In genomic region chr14:30620178-30620577, GRCh38 we compare ENCODE assay signal across 8 cellular contexts. TPM values are rescaled to one million over a fixed set of nuclear protein-coding genes. Genes with fewer than 3 reads are reported as not detected.
A peak's percentile ranks its signal among the peaks of the same experiment; 100 is the strongest.
DNase-seq lines count a peak whose midpoint lies in the region; ATAC-seq and TF ChIP-seq lines count a peak whose summit lies in the region.

No MANE protein-coding gene starts in this region.

- TF ChIP-seq CTCF in osteoblast (IDR thresholded peaks at IDR 0.05; ENCODE audit: extremely low read depth, low read depth, low read length) (no peak), endodermal cell (conservative IDR thresholded peaks at IDR 0.05) (no peak), spleen (IDR thresholded peaks at IDR 0.05 in 8 of 11, conservative IDR thresholded peaks at IDR 0.05 in 3 of 11) (no peak)

- CTCF ChIA-PET in activated naive CD4-positive, alpha-beta T cell treated with anti-CD3 and anti-CD28 coated beads, Interleukin-2, amount 10 ng/mL, durations not matched to agents 7 days and 5 days (lab: Charles Lee), result no interaction called here

- H3K27me3 Mint-ChIP-seq in activated naive CD4-positive, alpha-beta T cell treated with anti-CD3 and anti-CD28 coated beads, Interleukin-2, amount 10 ng/mL, durations not matched to agents 7 days and 5 days, result peaks cover 4% of the 10 kb centered on the region
- H3K27me3 Mint-ChIP-seq in T-helper 17 cell, result no peaks in the 10 kb centered on the region
- no peaks in the 10 kb centered on the region for H3K27me3 Mint-ChIP-seq in endodermal cell (ENCODE audit: insufficient read depth)

- peaks cover 30% of the 10 kb centered on the region for H3K79me2 ChIP-seq in osteoblast (ENCODE audit: insufficient read depth, low read length)

- H3K4me1 ChIP-seq in osteoblast (ENCODE audit: insufficient read depth, low read length) (peaks cover 24% of the 10 kb centered on the region), endodermal cell (ENCODE audit: control insufficient read depth, insufficient read depth, low read length) (no peaks in the 10 kb centered on the region), spleen (peaks cover 18 to 47% (median 38%) of the 10 kb centered on the region in 6 donors)

- peaks cover 37% of the 10 kb centered on the region for H3K4me1 Mint-ChIP-seq in activated naive CD4-positive, alpha-beta T cell treated with anti-CD3 and anti-CD28 coated beads, Interleukin-2, amount 10 ng/mL, durations not matched to agents 7 days and 5 days
- peaks cover 23% of the 10 kb centered on the region for H3K4me1 Mint-ChIP-seq in T-helper 17 cell
- H3K4me1 Mint-ChIP-seq in endodermal cell, result peaks cover 15% of the 10 kb centered on the region

- H4K20me1 ChIP-seq in osteoblast (ENCODE audit: insufficient read depth, low read length), result peaks cover 14% of the 10 kb centered on the region

- no peak overlapping the region for H3K9ac ChIP-seq in endodermal cell (ENCODE audit: extremely low read depth, low read length, poor library complexity, severe bottlenecking)

- no peak for TF ChIP-seq POLR2A in spleen (IDR thresholded peaks at IDR 0.05)

- H3K27ac ChIP-seq in osteoblast (ENCODE audit: low read depth, low read length), result peak overlapping the region; percentile 23
- H3K27ac ChIP-seq in endodermal cell (ENCODE audit: low read depth, low read length), result no peak overlapping the region
- H3K27ac ChIP-seq in spleen, result peak overlapping the region in 3 of 8 donors; percentile 5 to 96 (median 17)

- H3K4me3 ChIP-seq in osteoblast (ENCODE audit: insufficient read depth, low read length) (no peak overlapping the region), endodermal cell (ENCODE audit: low read length) (no peak overlapping the region), spleen (no peak overlapping the region)

- no peak overlapping the region for H2AFZ ChIP-seq in osteoblast (ENCODE audit: low read length)

- H3K27ac Mint-ChIP-seq in activated naive CD4-positive, alpha-beta T cell treated with anti-CD3 and anti-CD28 coated beads, Interleukin-2, amount 10 ng/mL, durations not matched to agents 7 days and 5 days, result peak overlapping the region; percentile 28
- H3K27ac Mint-ChIP-seq in T-helper 17 cell, result peak overlapping the region; percentile 53
- no peak overlapping the region for H3K27ac Mint-ChIP-seq in endodermal cell

- no peak for DNase-seq in activated naive CD4-positive, alpha-beta T cell treated with anti-CD3 and anti-CD28 coated beads, Interleukin-2, amount 10 ng/mL, durations not matched to agents 7 days and 5 days
- no peak for DNase-seq in activated naive CD4-positive, alpha-beta T cell treated with anti-CD3 and anti-CD28 coated beads, Interleukin-2, amount 50 U/mL, for 16 hours
- DNase-seq in T-helper 17 cell, result no peak
- no peak for DNase-seq in osteoblast (ENCODE audit: insufficient read length, low spot score, missing footprints)
- DNase-seq in endodermal cell, result no peak
- no peak for DNase-seq in stimulated activated CD4-positive, alpha-beta T cell treated with anti-CD3 and anti-CD28 coated beads, Interleukin-4, amount 100 ng/mL, for 1 hour
- DNase-seq in spleen, result no peak

- H3K9me3 ChIP-seq in T-helper 17 cell (ENCODE audit: control insufficient read depth, low read length, poor library complexity, severe bottlenecking) (no peaks in the 10 kb centered on the region), osteoblast (ENCODE audit: low read depth, low read length) (no peaks in the 10 kb centered on the region), endodermal cell (ENCODE audit: control insufficient read depth, low read length) (no peaks in the 10 kb centered on the region), spleen (no peaks in the 10 kb centered on the region)

- peaks cover 8% of the 10 kb centered on the region for H3K36me3 ChIP-seq in osteoblast (ENCODE audit: insufficient read depth, low read length)
- peaks cover 32% of the 10 kb centered on the region for H3K36me3 ChIP-seq in endodermal cell (ENCODE audit: control insufficient read depth, insufficient read depth, low read length)
- peaks cover 0 to 24% (median 2%) of the 10 kb centered on the region in 6 donors for H3K36me3 ChIP-seq in spleen

- WGBS in endodermal cell (ENCODE audit: insufficient coverage in 1 of 2, insufficient read length in 1 of 2), 2 experiments, result 100% methylated on average over 1 of the region's 1 CpG; no CpG with 5 or more reads in 1 of the 2 experiments
- 54 to 65% (median 55%) methylated on average over 1 of the region's 1 CpG for WGBS in spleen, 5 donors

- no peaks in the 10 kb centered on the region for H3K9me3 Mint-ChIP-seq in activated naive CD4-positive, alpha-beta T cell treated with anti-CD3 and anti-CD28 coated beads, Interleukin-2, amount 10 ng/mL, durations not matched to agents 7 days and 5 days
- H3K9me3 Mint-ChIP-seq in endodermal cell, result no peaks in the 10 kb centered on the region

- H3K27me3 ChIP-seq in osteoblast (ENCODE audit: insufficient read depth, low read length), result no peaks in the 10 kb centered on the region
- no peaks in the 10 kb centered on the region for H3K27me3 ChIP-seq in endodermal cell (ENCODE audit: control insufficient read depth, insufficient read depth, low read length, poor library complexity, severe bottlenecking)
- H3K27me3 ChIP-seq in spleen (replicated peaks in 1 of 7), result no peaks in the 10 kb centered on the region

- H3K4me2 ChIP-seq in osteoblast (ENCODE audit: insufficient read depth, low read length), result peak overlapping the region; percentile 25

- H3K36me3 Mint-ChIP-seq in activated naive CD4-positive, alpha-beta T cell treated with anti-CD3 and anti-CD28 coated beads, Interleukin-2, amount 10 ng/mL, durations not matched to agents 7 days and 5 days, result peaks cover 28% of the 10 kb centered on the region
- H3K36me3 Mint-ChIP-seq in T-helper 17 cell (ENCODE audit: low read depth), result peaks cover 8% of the 10 kb centered on the region
- peaks cover 9% of the 10 kb centered on the region for H3K36me3 Mint-ChIP-seq in endodermal cell (ENCODE audit: low read depth)

- intact Hi-C loops in spleen (cut with DNase I; ENCODE audit: low total_unique reads), result no loop called here

- H3K4me3 Mint-ChIP-seq in activated naive CD4-positive, alpha-beta T cell treated with anti-CD3 and anti-CD28 coated beads, Interleukin-2, amount 10 ng/mL, durations not matched to agents 7 days and 5 days, result peak overlapping the region; percentile 51
- H3K4me3 Mint-ChIP-seq in T-helper 17 cell (peak overlapping the region; percentile 64), endodermal cell (no peak overlapping the region)

- ATAC-seq in HG03139 (IDR thresholded peaks at IDR 0.05; ENCODE audit: unreplicated experiment) (peak; percentile 36), T-helper 17 cell (no peak)

RNA-seq across cellular contexts. Expression of gene SCFD1, which starts 1.9 kb away (rescaled TPM):
- total RNA-seq in T-helper 17 cell (10 to 100 TPM; 77.3 to 98.0 TPM), osteoblast (136 and 141 TPM in 2 replicates), endodermal cell (10 to 100 TPM; 82.4 to 98.4 TPM), spleen (100 to 1,000 TPM in 1 of 7 donors, 10 to 100 TPM in 6; 57.9 to 105 (median 92.4) TPM)
- polyA plus RNA-seq in endodermal cell (2013, experiment 1 of 2), result 54.8 TPM
- polyA plus RNA-seq in endodermal cell (2013, experiment 2 of 2), result 53.3 TPM
- polyA plus RNA-seq in spleen, result 10 to 100 TPM; 45.7 to 62.5 (median 53.2) TPM
